Comparison of ENCODE assay signal across 10 cellular contexts in the genomic region with DNA sequence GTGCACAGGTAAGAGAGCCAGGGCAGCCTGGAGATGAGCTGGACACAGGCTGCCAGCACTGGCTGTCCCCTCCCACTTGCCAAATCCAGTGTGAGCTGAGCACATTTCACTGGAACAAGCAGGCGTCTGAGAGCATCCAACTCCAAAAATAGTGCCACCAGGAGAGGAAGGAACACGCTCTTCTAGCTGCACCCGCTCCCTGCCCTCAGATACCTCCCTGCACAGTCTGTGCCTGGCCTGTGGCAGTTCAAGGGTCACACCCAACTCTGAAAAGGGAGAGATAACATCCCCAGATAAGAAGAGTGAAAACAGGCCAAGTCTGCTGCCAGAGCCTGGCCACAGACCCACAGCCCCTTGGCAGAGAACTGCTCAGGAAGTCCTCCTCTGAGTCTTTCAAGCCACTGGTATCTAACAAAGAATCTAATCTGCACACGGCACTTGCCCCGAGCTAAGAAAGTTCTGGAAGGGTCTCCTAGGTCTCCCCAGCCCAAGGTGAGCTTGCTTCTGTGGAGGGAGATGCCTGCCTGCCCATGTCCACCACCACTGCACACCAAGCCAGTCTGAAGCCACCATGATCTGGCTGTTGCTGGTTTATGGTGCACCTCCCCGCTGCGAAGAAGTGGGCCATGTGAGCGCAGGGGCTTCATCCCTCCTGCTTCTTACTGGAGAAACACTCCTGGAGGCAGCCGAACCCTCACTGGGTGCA. TPM values are rescaled to one million over a fixed set of nuclear protein-coding genes. Genes with fewer than 3 reads are reported as not detected.
DNase-seq lines count a peak whose midpoint lies in the region; ATAC-seq and TF ChIP-seq lines count a peak whose summit lies in the region.
"Had no signal": no experiment of that assay in that cellular context is flagged by ENCODE, and none has a peak within 500 bp of the region (broad histone marks: within the 10 kb centered on the region; RNA-seq: fewer than 3 reads in every experiment).

No MANE protein-coding gene starts in this region.

- POLR2A ChIA-PET in activated CD4-positive, alpha-beta T cell treated with anti-CD3 and anti-CD28 coated beads for 36 hours (lab: Charles Lee), result no interaction called here

- peaks cover 42% of the 10 kb centered on the region for H3K4me1 ChIP-seq in hepatocyte (ENCODE audit: insufficient read depth)

- H3K4me1 Mint-ChIP-seq in activated CD4-positive, alpha-beta T cell treated with anti-CD3 and anti-CD28 coated beads for 36 hours, result peaks cover 69% of the 10 kb centered on the region
- peaks cover 59% of the 10 kb centered on the region for H3K4me1 Mint-ChIP-seq in activated naive CD8-positive, alpha-beta T cell treated with anti-CD3 and anti-CD28 coated beads for 36 hours

- no peaks in the 10 kb centered on the region for H3K27me3 ChIP-seq in hepatocyte

- 64% methylated on average over 9 of the region's 9 CpGs for WGBS in hepatocyte (ENCODE audit: low lambda C conversion rate, missing lambda C conversion rate)

- peak overlapping the region; percentile 83 for H3K27ac Mint-ChIP-seq in activated CD4-positive, alpha-beta T cell treated with anti-CD3 and anti-CD28 coated beads for 36 hours
- peak overlapping the region; percentile 72 for H3K27ac Mint-ChIP-seq in activated naive CD8-positive, alpha-beta T cell treated with anti-CD3 and anti-CD28 coated beads for 36 hours

- H3K36me3 Mint-ChIP-seq in activated CD4-positive, alpha-beta T cell treated with anti-CD3 and anti-CD28 coated beads for 36 hours (ENCODE audit: low read depth), result peaks cover 2% of the 10 kb centered on the region
- no peaks in the 10 kb centered on the region for H3K36me3 Mint-ChIP-seq in activated naive CD8-positive, alpha-beta T cell treated with anti-CD3 and anti-CD28 coated beads for 36 hours

- TF ChIP-seq CTCF in hepatocyte (IDR thresholded peaks at IDR 0.05; ENCODE audit: poor library complexity), result no peak

- H3K27ac ChIP-seq in hepatocyte (peak overlapping the region; percentile 19), substantia nigra (ENCODE audit: low read depth, low read length, poor library complexity, severe bottlenecking) (peak overlapping the region; percentile 45)

- no peak overlapping the region for H2AFZ ChIP-seq in hepatocyte

- peak; percentile 23 for ATAC-seq in activated CD4-positive, alpha-beta T cell treated with anti-CD3 and anti-CD28 coated beads for 36 hours
- ATAC-seq: A549 had no signal

- CTCF ChIA-PET in activated CD4-positive, alpha-beta T cell treated with anti-CD3 and anti-CD28 coated beads for 36 hours (lab: Charles Lee), result interaction anchor here (0.6 to 2.3 kb wide), 10 partner anchors 8 to 314 kb away, joined by 3 to 21 read pairs (median 4); partner anchors contain the start of genes ELL and MPV17L2

- peak overlapping the region; percentile 27 for H3K4me2 ChIP-seq in hepatocyte
- H3K4me2 ChIP-seq: A549 had no signal

- no peaks in the 10 kb centered on the region for H3K9me2 ChIP-seq in hepatocyte (replicated peaks; ENCODE audit: insufficient read depth)

- H3K36me3 ChIP-seq in hepatocyte (replicated peaks; ENCODE audit: insufficient read depth, low read depth), result no peaks in the 10 kb centered on the region

- in situ Hi-C loops in ACHN (cut with HindIII; ENCODE audit: low pct_ligation_motif_present, low pct_unique_long_range_greater_than_20kb, low sequenced_read_pairs), result no loop called here

- no peak overlapping the region for H3K4me3 Mint-ChIP-seq in activated CD4-positive, alpha-beta T cell treated with anti-CD3 and anti-CD28 coated beads for 36 hours
- no peak overlapping the region for H3K4me3 Mint-ChIP-seq in activated naive CD8-positive, alpha-beta T cell treated with anti-CD3 and anti-CD28 coated beads for 36 hours

- intact Hi-C loops in activated CD4-positive, alpha-beta T cell treated with anti-CD3 and anti-CD28 coated beads for 36 hours (cut with DNase I, micrococcal nuclease), result loop anchor here in 1 of 2 experiments (5.0 kb wide), 1 partner anchor 35 kb away; no protein-coding TSS in a partner anchor

- H3K4me3 ChIP-seq in hepatocyte, result no peak overlapping the region
- H3K4me3 ChIP-seq: A549 had no signal

- H3K9me3 ChIP-seq in hepatocyte (ENCODE audit: low read depth), result no peaks in the 10 kb centered on the region
- H3K9me3 ChIP-seq: A549 had no signal

- H3K27me3 Mint-ChIP-seq in activated CD4-positive, alpha-beta T cell treated with anti-CD3 and anti-CD28 coated beads for 36 hours, result no peaks in the 10 kb centered on the region
- H3K27me3 Mint-ChIP-seq in activated naive CD8-positive, alpha-beta T cell treated with anti-CD3 and anti-CD28 coated beads for 36 hours, result no peaks in the 10 kb centered on the region

- H3K79me2 ChIP-seq in hepatocyte, result peaks cover 98% of the 10 kb centered on the region

- H4K20me1 ChIP-seq in hepatocyte (ENCODE audit: insufficient read depth, poor library complexity, severe bottlenecking), result peaks cover 87% of the 10 kb centered on the region

- no peaks in the 10 kb centered on the region for H3K9me3 Mint-ChIP-seq in activated CD4-positive, alpha-beta T cell treated with anti-CD3 and anti-CD28 coated beads for 36 hours (ENCODE audit: low read depth)
- no peaks in the 10 kb centered on the region for H3K9me3 Mint-ChIP-seq in activated naive CD8-positive, alpha-beta T cell treated with anti-CD3 and anti-CD28 coated beads for 36 hours

- DNase-seq in activated CD4-positive, alpha-beta T cell treated with anti-CD3 and anti-CD28 coated beads for 36 hours, result peak; percentile 31
- DNase-seq in activated CD4-positive, alpha-beta T cell treated with anti-CD3 and anti-CD28 coated beads, Interleukin-2, amount 50 U/mL, for 4 hours, result no peak
- no peak for DNase-seq in activated naive CD8-positive, alpha-beta T cell treated with anti-CD3 and anti-CD28 coated beads for 36 hours
- DNase-seq in hepatocyte (ENCODE audit: low spot score) (no peak), substantia nigra (lab: John Stamatoyannopoulos, UW) (peak in 5 of 49 donors; percentile 6 to 81 (median 34)), ACHN (no peak)
- no peak for DNase-seq in stimulated activated CD4-positive, alpha-beta T cell treated with anti-CD3 and anti-CD28 coated beads, Interleukin-1b, Interleukin-23, amount 100 ng/mL, for 48 hours
- DNase-seq in effector CD4-positive, alpha-beta T cell, result no peak
- DNase-seq: NCI-H1694 treated with DMSO at 0.1 percent for 48 hours had no signal

RNA-seq across cellular contexts. Expression of gene ELL, which starts 14.7 kb away (rescaled TPM):
- 10 to 100 TPM; 20.2 to 21.4 TPM for total RNA-seq in activated CD4-positive, alpha-beta T cell treated with anti-CD3 and anti-CD28 coated beads for 36 hours
- 10 to 100 TPM; 20.0 to 21.0 TPM for total RNA-seq in activated naive CD8-positive, alpha-beta T cell treated with anti-CD3 and anti-CD28 coated beads for 36 hours
- total RNA-seq in hepatocyte, result 3.9 and 11.0 TPM in 2 replicates
- 15.0 and 18.1 TPM in 2 replicates for polyA plus RNA-seq in hepatocyte

RNA-seq across cellular contexts. Expression of gene FKBP8, which starts 36.2 kb away (rescaled TPM):
- 100 to 1,000 TPM; 208 to 211 TPM for total RNA-seq in activated CD4-positive, alpha-beta T cell treated with anti-CD3 and anti-CD28 coated beads for 36 hours
- total RNA-seq in activated naive CD8-positive, alpha-beta T cell treated with anti-CD3 and anti-CD28 coated beads for 36 hours, result 100 to 1,000 TPM; 168 to 170 TPM
- total RNA-seq in hepatocyte, result 183 and 195 TPM in 2 replicates
- polyA plus RNA-seq in hepatocyte, result 247 and 262 TPM in 2 replicates

RNA-seq across cellular contexts. Expression of gene KXD1, which starts 50.5 kb away (rescaled TPM):
- 100 to 1,000 TPM; 121 to 170 TPM for total RNA-seq in activated CD4-positive, alpha-beta T cell treated with anti-CD3 and anti-CD28 coated beads for 36 hours
- total RNA-seq in activated naive CD8-positive, alpha-beta T cell treated with anti-CD3 and anti-CD28 coated beads for 36 hours, result 100 to 1,000 TPM; 116 to 124 TPM
- 76.3 and 91.7 TPM in 2 replicates for total RNA-seq in hepatocyte
- 85.7 and 89.2 TPM in 2 replicates for polyA plus RNA-seq in hepatocyte
